In the genomic region with DNA sequence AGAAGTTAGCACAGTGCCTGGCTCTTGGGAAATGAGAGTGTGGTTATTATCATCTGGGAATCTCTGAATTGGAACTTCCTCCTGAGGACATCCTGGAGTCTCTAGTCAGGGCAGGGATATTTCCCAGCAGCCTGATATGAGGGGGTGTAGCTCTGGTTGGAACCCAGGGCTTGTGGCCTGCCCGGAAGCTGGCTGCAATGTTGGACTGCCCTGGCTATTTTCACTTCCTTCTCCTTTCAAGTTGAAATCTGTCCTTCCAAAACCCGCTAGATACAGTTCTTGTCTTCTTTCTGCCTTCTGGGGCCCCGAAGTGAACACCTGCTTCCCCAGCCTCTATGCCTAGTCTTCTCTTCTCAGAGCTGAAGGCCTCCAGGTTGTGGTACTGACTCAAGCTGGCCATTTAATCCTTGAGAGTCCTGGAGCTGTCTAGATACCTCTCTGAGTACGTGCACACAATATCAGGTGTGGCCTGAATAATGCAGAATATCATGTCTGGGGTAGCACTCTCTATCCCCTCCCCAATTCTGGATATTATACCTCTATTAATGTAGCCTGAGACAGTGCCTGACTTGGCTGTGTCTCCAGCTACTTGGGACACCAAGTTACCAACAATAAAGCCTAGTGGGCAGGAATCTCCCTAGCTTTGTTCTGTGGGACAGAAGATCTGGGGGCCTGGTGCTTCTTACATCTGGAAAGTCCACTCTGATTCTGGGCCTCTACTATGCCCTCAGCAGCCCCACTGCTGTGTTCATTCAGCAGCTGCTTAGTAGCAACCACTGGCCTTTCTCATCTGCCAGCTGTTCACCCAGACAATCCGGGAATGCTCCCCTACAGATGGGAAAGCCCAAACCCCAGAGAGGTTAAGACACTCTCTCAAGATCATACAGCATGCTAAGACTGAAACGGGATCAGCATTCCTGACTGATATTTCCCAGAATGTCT, we compare ENCODE assay signal across 21 cellular contexts. TPM values are rescaled to one million over a fixed set of nuclear protein-coding genes. Genes with fewer than 3 reads are reported as not detected.
DNase-seq lines count a peak whose midpoint lies in the region; ATAC-seq and TF ChIP-seq lines count a peak whose summit lies in the region.
"Had no signal": no experiment of that assay in that cellular context is flagged by ENCODE, and none has a peak within 500 bp of the region (broad histone marks: within the 10 kb centered on the region; RNA-seq: fewer than 3 reads in every experiment).

No MANE protein-coding gene starts in this region.

- no peak overlapping the region for H3K27ac Mint-ChIP-seq in natural killer cell treated with Interleukin-12 subunit alpha and Interleukin-12 subunit beta and Interleukin-15 and Interleukin-18, amount 100 ng/mL, for 72 hours
- no peak overlapping the region for H3K27ac Mint-ChIP-seq in natural killer cell
- H3K27ac Mint-ChIP-seq: activated T-helper 2 cell treated with anti-CD3 and anti-CD28 coated beads, Interferon-gamma antibody, Interleukin-2, Interleukin-4, amounts not matched to agents 10 μg/mL and 5 μg/mL and 100 μg/mL, durations not matched to agents 14 hours and 24 hours and 36 hours; immature natural killer cell; T-helper 2 cell treated with Interferon-gamma antibody and Interleukin-4, amounts not matched to agents 5 μg/mL and 100 μg/mL, for 36 hours had no signal

- CTCF ChIA-PET in OCI-LY7 (lab: Charles Lee; ENCODE audit: unreplicated experiment): interaction anchor here (0.6 kb wide), 1 partner anchor 69 kb away, joined by 3 read pairs; no protein-coding TSS in a partner anchor

- intact Hi-C loops in natural killer cell (cut with micrococcal nuclease) (no loop called here), OCI-LY7 (cut with micrococcal nuclease; ENCODE audit: unreplicated experiment) (no loop called here)

- no peak overlapping the region for H3K4me3 Mint-ChIP-seq in natural killer cell treated with Interleukin-12 subunit alpha and Interleukin-12 subunit beta and Interleukin-15 and Interleukin-18, amount 100 ng/mL, for 72 hours
- H3K4me3 Mint-ChIP-seq in natural killer cell: no peak overlapping the region
- H3K4me3 Mint-ChIP-seq: immature natural killer cell; T-helper 2 cell treated with Interferon-gamma antibody and Interleukin-4, amounts not matched to agents 5 μg/mL and 100 μg/mL, for 36 hours had no signal

- no peak for ATAC-seq in natural killer cell treated with Interleukin-12 subunit alpha and Interleukin-12 subunit beta and Interleukin-15 and Interleukin-18, amount 100 ng/mL, for 72 hours
- no peak for ATAC-seq in natural killer cell
- no peak for ATAC-seq in GM18511 (IDR thresholded peaks at IDR 0.05; ENCODE audit: unreplicated experiment)
- ATAC-seq in HG03439 (IDR thresholded peaks at IDR 0.05; ENCODE audit: unreplicated experiment): no peak

- no peaks in the 10 kb centered on the region for H3K27me3 Mint-ChIP-seq in natural killer cell treated with Interleukin-12 subunit alpha and Interleukin-12 subunit beta and Interleukin-15 and Interleukin-18, amount 100 ng/mL, for 72 hours
- no peaks in the 10 kb centered on the region for H3K27me3 Mint-ChIP-seq in natural killer cell (ENCODE audit: low read depth in 2 of 2)

- H2AFZ ChIP-seq in OCI-LY7 (ENCODE audit: low read length) (no peak overlapping the region), MM.1S (ENCODE audit: low read length) (no peak overlapping the region)

- no peaks in the 10 kb centered on the region for H3F3A ChIP-seq in MM.1S (ENCODE audit: insufficient read depth, low read length)

- H4K20me1 ChIP-seq in OCI-LY7 (ENCODE audit: insufficient read depth, low read length) (no peaks in the 10 kb centered on the region), MM.1S (ENCODE audit: insufficient read depth, low read length) (no peaks in the 10 kb centered on the region)

- H3K27ac ChIP-seq in OCI-LY7 (ENCODE audit: low read depth, low read length, poor library complexity, severe bottlenecking) (no peak overlapping the region), MM.1S (ENCODE audit: low read length) (no peak overlapping the region)
- H3K27ac ChIP-seq: adrenal gland, HL-60, stomach had no signal

- H3K79me2 ChIP-seq in OCI-LY7 (ENCODE audit: insufficient read depth, low read depth, low read length) (no peaks in the 10 kb centered on the region), MM.1S (ENCODE audit: low read length) (no peaks in the 10 kb centered on the region)

- H3K4me2 ChIP-seq in OCI-LY7 (ENCODE audit: low read length) (no peak overlapping the region), MM.1S (ENCODE audit: low read depth, low read length) (no peak overlapping the region)

- H3K4me1 Mint-ChIP-seq in natural killer cell treated with Interleukin-12 subunit alpha and Interleukin-12 subunit beta and Interleukin-15 and Interleukin-18, amount 100 ng/mL, for 72 hours (ENCODE audit: low read depth in 2 of 2): no peaks in the 10 kb centered on the region
- H3K4me1 Mint-ChIP-seq in natural killer cell: no peaks in the 10 kb centered on the region
- H3K4me1 Mint-ChIP-seq: immature natural killer cell had no signal

- H3K9me3 Mint-ChIP-seq in natural killer cell treated with Interleukin-12 subunit alpha and Interleukin-12 subunit beta and Interleukin-15 and Interleukin-18, amount 100 ng/mL, for 72 hours: no peaks in the 10 kb centered on the region
- no peaks in the 10 kb centered on the region for H3K9me3 Mint-ChIP-seq in natural killer cell
- H3K9me3 Mint-ChIP-seq: activated T-helper 2 cell treated with anti-CD3 and anti-CD28 coated beads, Interferon-gamma antibody, Interleukin-2, Interleukin-4, amounts not matched to agents 10 μg/mL and 5 μg/mL and 100 μg/mL, durations not matched to agents 14 hours and 24 hours and 36 hours; immature natural killer cell; T-helper 2 cell treated with Interferon-gamma antibody and Interleukin-4, amounts not matched to agents 5 μg/mL and 100 μg/mL, for 36 hours had no signal

- H3K9me2 ChIP-seq in OCI-LY7 (ENCODE audit: insufficient read depth, low read length) (no peaks in the 10 kb centered on the region), MM.1S (replicated peaks; ENCODE audit: insufficient read depth, low read length) (no peaks in the 10 kb centered on the region)

- POLR2A ChIA-PET in OCI-LY7 (lab: Charles Lee): interaction anchor here (0.6 kb wide), 1 partner anchor 696 kb away, joined by 3 read pairs; no protein-coding TSS in a partner anchor

- H3K4me1 ChIP-seq in OCI-LY7 (ENCODE audit: insufficient read depth, low read length, poor library complexity, severe bottlenecking) (no peaks in the 10 kb centered on the region), MM.1S (ENCODE audit: low read length) (no peaks in the 10 kb centered on the region)
- H3K4me1 ChIP-seq: adrenal gland, stomach had no signal

- H3K9me3 ChIP-seq in OCI-LY7 (ENCODE audit: low read length): no peaks in the 10 kb centered on the region
- H3K9me3 ChIP-seq in MM.1S (replicated peaks; ENCODE audit: insufficient read depth, low read length): no peaks in the 10 kb centered on the region
- H3K9me3 ChIP-seq: adrenal gland, heart left ventricle, stomach had no signal

- no peaks in the 10 kb centered on the region for H3K36me3 ChIP-seq in OCI-LY7 (ENCODE audit: insufficient read depth, low read length)
- H3K36me3 ChIP-seq in MM.1S (replicated peaks; ENCODE audit: insufficient read depth, low read length): no peaks in the 10 kb centered on the region
- H3K36me3 ChIP-seq: adrenal gland, heart left ventricle, stomach had no signal

- peak; percentile 39 for DNase-seq in natural killer cell treated with Interleukin-12 subunit alpha and Interleukin-12 subunit beta and Interleukin-15 and Interleukin-18, amount 100 ng/mL, for 72 hours (ENCODE audit: low spot score)
- DNase-seq in natural killer cell: no peak
- DNase-seq in OCI-LY7 (ENCODE audit: low spot score): peak; percentile 13
- DNase-seq in medulla oblongata (ENCODE audit: extremely low spot score): peak; percentile 32
- DNase-seq in OCI-M1 (lab: John Stamatoyannopoulos, UW): no peak
- no peak for DNase-seq in MM.1S
- DNase-seq: activated CD4-positive, CD25-positive, alpha-beta regulatory T cell treated with anti-CD3 and anti-CD28 coated beads, Interleukin-2, amount 50 U/mL, for 72 hours; GOT3; heart left ventricle; immature natural killer cell; NCI-H1105 treated with DMSO at 0.1 percent for 48 hours; NCI-H774; stomach had no signal

- no peak overlapping the region for H3K9ac ChIP-seq in MM.1S (ENCODE audit: low read length)

- no peak overlapping the region for H3K4me3 ChIP-seq in OCI-LY7 (ENCODE audit: low read depth, low read length, poor library complexity, severe bottlenecking)
- H3K4me3 ChIP-seq in MM.1S (ENCODE audit: low read length): no peak overlapping the region
- H3K4me3 ChIP-seq: adrenal gland, heart left ventricle, stomach had no signal

- no peak for TF ChIP-seq CTCF in natural killer cell (IDR thresholded peaks at IDR 0.05)
- TF ChIP-seq CTCF in OCI-LY7 (conservative IDR thresholded peaks at IDR 0.05; ENCODE audit: low read length): no peak
- TF ChIP-seq CTCF in MM.1S (IDR thresholded peaks at IDR 0.05; ENCODE audit: low read length): no peak

- no peaks in the 10 kb centered on the region for H3K27me3 ChIP-seq in MM.1S (replicated peaks; ENCODE audit: insufficient read depth, low read length)
- H3K27me3 ChIP-seq: adrenal gland, heart left ventricle, stomach had no signal

- BruUV-seq in OCI-LY7 (replicated peaks; lab: Mats Ljungman, UMichigan): no TSS peak

- no peaks in the 10 kb centered on the region for H3K36me3 Mint-ChIP-seq in natural killer cell treated with Interleukin-12 subunit alpha and Interleukin-12 subunit beta and Interleukin-15 and Interleukin-18, amount 100 ng/mL, for 72 hours
- no peaks in the 10 kb centered on the region for H3K36me3 Mint-ChIP-seq in natural killer cell
- H3K36me3 Mint-ChIP-seq: immature natural killer cell had no signal

RNA-seq across cellular contexts. Expression of gene SLC6A7, which starts 45.0 kb away (rescaled TPM):
- total RNA-seq in natural killer cell treated with Interleukin-12 subunit alpha and Interleukin-12 subunit beta and Interleukin-15 and Interleukin-18, amount 100 ng/mL, for 72 hours: not detected
- total RNA-seq in natural killer cell (not detected), OCI-LY7 (2022) (not detected in 2 replicates)
- total RNA-seq in OCI-LY7 (2014; rRNA removed; shearing (Covaris generic)): not detected in 2 replicates
- total RNA-seq: activated T-helper 2 cell treated with anti-CD3 and anti-CD28 coated beads, Interferon-gamma antibody, Interleukin-2, Interleukin-4, amounts not matched to agents 10 μg/mL and 5 μg/mL and 100 μg/mL, durations not matched to agents 14 hours and 24 hours and 36 hours; adrenal gland; heart left ventricle; lung microvascular endothelial cell; urinary bladder had no signal

RNA-seq across cellular contexts. Expression of gene CAMK2A, which starts 54.7 kb away (rescaled TPM):
- total RNA-seq in natural killer cell treated with Interleukin-12 subunit alpha and Interleukin-12 subunit beta and Interleukin-15 and Interleukin-18, amount 100 ng/mL, for 72 hours: not detected
- total RNA-seq in natural killer cell (under 1 TPM in 1 of 3 donors, not detected in 2; 0.38 TPM), OCI-LY7 (2022) (not detected in 2 replicates)
- total RNA-seq in OCI-LY7 (2014; rRNA removed; shearing (Covaris generic)): not detected in 2 replicates
- total RNA-seq: activated T-helper 2 cell treated with anti-CD3 and anti-CD28 coated beads, Interferon-gamma antibody, Interleukin-2, Interleukin-4, amounts not matched to agents 10 μg/mL and 5 μg/mL and 100 μg/mL, durations not matched to agents 14 hours and 24 hours and 36 hours; lung microvascular endothelial cell had no signal

Comparison
In these comparisons a context has a peak if more than half of its experiments do, and no peak if none do; other contexts are left out.
1. DNase-seq: peak in natural killer cell treated with Interleukin-12 subunit alpha and Interleukin-12 subunit beta and Interleukin-15 and Interleukin-18, amount 100 ng/mL, for 72 hours (single experiment), OCI-LY7 (single experiment) and medulla oblongata (single experiment); none in natural killer cell (single experiment), OCI-M1 (single experiment) and MM.1S (single experiment).